24 cellular contexts compared by ENCODE assay signal in the genomic region with DNA sequence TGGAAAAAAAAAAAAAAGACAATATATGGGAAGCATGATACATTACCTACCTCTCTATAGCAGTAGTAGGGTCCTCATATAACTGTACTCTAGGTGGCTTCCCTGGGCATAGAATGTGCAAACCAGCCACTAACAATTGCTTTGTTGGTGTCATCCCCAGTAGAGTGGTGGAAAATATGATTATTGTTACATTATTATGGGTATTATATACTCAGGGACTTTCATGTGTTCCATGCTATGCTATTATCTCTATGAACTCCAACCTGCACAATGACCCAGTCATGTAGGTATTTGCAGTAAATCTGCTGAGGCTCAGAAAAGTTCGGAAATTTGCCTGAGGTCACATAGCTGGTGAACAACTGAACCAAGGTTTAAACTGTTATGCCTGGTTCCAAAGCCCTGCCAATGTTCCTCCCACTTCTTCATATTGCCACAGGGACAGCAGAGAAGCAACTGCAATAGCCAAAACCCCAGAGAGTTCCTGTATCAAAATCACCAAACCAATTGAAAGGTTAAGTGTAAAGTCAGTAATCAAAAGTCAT. TPM values are rescaled to one million over a fixed set of nuclear protein-coding genes. Genes with fewer than 3 reads are reported as not detected.
DNase-seq lines count a peak whose midpoint lies in the region; ATAC-seq and TF ChIP-seq lines count a peak whose summit lies in the region.
"Had no signal": no experiment of that assay in that cellular context is flagged by ENCODE, and none has a peak within 500 bp of the region (broad histone marks: within the 10 kb centered on the region; RNA-seq: fewer than 3 reads in every experiment).

No MANE protein-coding gene starts in this region.

- peak; percentile 57 for ATAC-seq in activated naive CD8-positive, alpha-beta T cell treated with anti-CD3 and anti-CD28 coated beads, Interleukin-2, amount 50 U/mL, for 24 hours
- peak; percentile 36 for ATAC-seq in stimulated activated naive CD8-positive, alpha-beta T cell treated with anti-CD3 and anti-CD28 coated beads, Interleukin-15, Interleukin-2, amounts not matched to agents 100 U/mL and 50 U/mL, for 24 hours
- no peak for ATAC-seq in stimulated activated naive CD8-positive, alpha-beta T cell treated with anti-CD3 and anti-CD28 coated beads, Interleukin-15, amount 100 ng/mL, for 72 hours
- peak; percentile 75 to 97 (median 89) for ATAC-seq in right lobe of liver
- no peak for ATAC-seq in activated T-cell treated with anti-CD3 and anti-CD28 coated beads, Interleukin-2, amount 50 U/mL, for 72 hours (replicated peaks in 1 of 2)
- no peak for ATAC-seq in GM21360 (IDR thresholded peaks at IDR 0.05; ENCODE audit: unreplicated experiment)
- ATAC-seq: A549 had no signal

- H3K4me3 Mint-ChIP-seq in activated naive CD8-positive, alpha-beta T cell treated with anti-CD3 and anti-CD28 coated beads, Interleukin-2, amount 50 U/mL, for 24 hours = no peak overlapping the region
- no peak overlapping the region for H3K4me3 Mint-ChIP-seq in activated naive CD8-positive, alpha-beta T cell treated with anti-CD3 and anti-CD28 coated beads for 36 hours
- no peak overlapping the region for H3K4me3 Mint-ChIP-seq in stimulated activated naive CD8-positive, alpha-beta T cell treated with anti-CD3 and anti-CD28 coated beads, Interleukin-15, amount 100 ng/mL, for 72 hours
- no peak overlapping the region for H3K4me3 Mint-ChIP-seq in activated T-cell treated with anti-CD3 and anti-CD28 coated beads, Interleukin-2, amount 50 U/mL, for 72 hours
- H3K4me3 Mint-ChIP-seq: CD14-positive monocyte; CD4-positive, alpha-beta T cell; CD8-positive, alpha-beta memory T cell; HFFc6 had no signal

- no peaks in the 10 kb centered on the region for H3K36me3 Mint-ChIP-seq in activated naive CD8-positive, alpha-beta T cell treated with anti-CD3 and anti-CD28 coated beads, Interleukin-2, amount 50 U/mL, for 24 hours (ENCODE audit: low read depth)
- H3K36me3 Mint-ChIP-seq in activated naive CD8-positive, alpha-beta T cell treated with anti-CD3 and anti-CD28 coated beads for 36 hours = no peaks in the 10 kb centered on the region
- H3K36me3 Mint-ChIP-seq in activated T-cell treated with anti-CD3 and anti-CD28 coated beads, Interleukin-2, amount 50 U/mL, for 72 hours (ENCODE audit: insufficient read depth in 2 of 2) = no peaks in the 10 kb centered on the region
- H3K36me3 Mint-ChIP-seq: CD14-positive monocyte; CD8-positive, alpha-beta memory T cell had no signal

- no peaks in the 10 kb centered on the region for H3K36me3 ChIP-seq in right lobe of liver
- H3K36me3 ChIP-seq: BE2C; BLaER1 treated with 17β-estradiol and CSF1 and Interleukin-3, amounts not matched to agents 10 nM and 100 nM; HAP-1 had no signal

- TF ChIP-seq POLR2A in right lobe of liver (IDR thresholded peaks at IDR 0.05) = no peak

- no peaks in the 10 kb centered on the region for H3K4me1 Mint-ChIP-seq in activated naive CD8-positive, alpha-beta T cell treated with anti-CD3 and anti-CD28 coated beads, Interleukin-2, amount 50 U/mL, for 24 hours
- peaks cover 2% of the 10 kb centered on the region for H3K4me1 Mint-ChIP-seq in activated naive CD8-positive, alpha-beta T cell treated with anti-CD3 and anti-CD28 coated beads for 36 hours
- H3K4me1 Mint-ChIP-seq in stimulated activated naive CD8-positive, alpha-beta T cell treated with anti-CD3 and anti-CD28 coated beads, Interleukin-15, amount 100 ng/mL, for 72 hours = peaks cover 7% of the 10 kb centered on the region
- H3K4me1 Mint-ChIP-seq in activated T-cell treated with anti-CD3 and anti-CD28 coated beads, Interleukin-2, amount 50 U/mL, for 72 hours (ENCODE audit: low read depth) = no peaks in the 10 kb centered on the region
- H3K4me1 Mint-ChIP-seq: CD8-positive, alpha-beta memory T cell had no signal

- TF ChIP-seq CTCF in right lobe of liver (IDR thresholded peaks at IDR 0.05) = no peak

- H3K4me3 ChIP-seq in right lobe of liver = no peak overlapping the region
- H3K4me3 ChIP-seq: A549; BLaER1 treated with 17β-estradiol and CSF1 and Interleukin-3, amounts not matched to agents 10 nM and 100 nM; HAP-1 had no signal

- H3K27ac Mint-ChIP-seq in activated naive CD8-positive, alpha-beta T cell treated with anti-CD3 and anti-CD28 coated beads, Interleukin-2, amount 50 U/mL, for 24 hours = no peak overlapping the region
- H3K27ac Mint-ChIP-seq in activated naive CD8-positive, alpha-beta T cell treated with anti-CD3 and anti-CD28 coated beads for 36 hours = no peak overlapping the region
- no peak overlapping the region for H3K27ac Mint-ChIP-seq in stimulated activated naive CD8-positive, alpha-beta T cell treated with anti-CD3 and anti-CD28 coated beads, Interleukin-15, amount 100 ng/mL, for 72 hours
- H3K27ac Mint-ChIP-seq in activated T-cell treated with anti-CD3 and anti-CD28 coated beads, Interleukin-2, amount 50 U/mL, for 72 hours = no peak overlapping the region
- H3K27ac Mint-ChIP-seq: CD14-positive monocyte; CD4-positive, alpha-beta T cell; HFFc6 had no signal

- intact Hi-C loops in right lobe of liver (cut with DNase I) = no loop called here

- no peaks in the 10 kb centered on the region for H3K9me3 ChIP-seq in right lobe of liver
- H3K9me3 ChIP-seq: A549, BE2C, HAP-1 had no signal

- H3K27me3 ChIP-seq in right lobe of liver = no peaks in the 10 kb centered on the region
- H3K27me3 ChIP-seq: BE2C; BLaER1 treated with 17β-estradiol and CSF1 and Interleukin-3, amounts not matched to agents 10 nM and 100 nM had no signal

- WGBS in right lobe of liver (ENCODE audit: insufficient coverage, low coverage, low lambda C conversion rate, missing lambda C conversion rate) = 40% methylated on average over 1 of the region's 1 CpG

- no peaks in the 10 kb centered on the region for H3K27me3 Mint-ChIP-seq in activated naive CD8-positive, alpha-beta T cell treated with anti-CD3 and anti-CD28 coated beads, Interleukin-2, amount 50 U/mL, for 24 hours
- no peaks in the 10 kb centered on the region for H3K27me3 Mint-ChIP-seq in activated naive CD8-positive, alpha-beta T cell treated with anti-CD3 and anti-CD28 coated beads for 36 hours
- H3K27me3 Mint-ChIP-seq in stimulated activated naive CD8-positive, alpha-beta T cell treated with anti-CD3 and anti-CD28 coated beads, Interleukin-15, amount 100 ng/mL, for 72 hours = no peaks in the 10 kb centered on the region
- H3K27me3 Mint-ChIP-seq in activated T-cell treated with anti-CD3 and anti-CD28 coated beads, Interleukin-2, amount 50 U/mL, for 72 hours (ENCODE audit: low read depth) = no peaks in the 10 kb centered on the region
- H3K27me3 Mint-ChIP-seq: CD4-positive, alpha-beta T cell; CD8-positive, alpha-beta memory T cell had no signal

- peak overlapping the region in 1 of 3 donors; percentile 32 for H3K27ac ChIP-seq in right lobe of liver
- H3K27ac ChIP-seq: A549; BLaER1 treated with 17β-estradiol and CSF1 and Interleukin-3, amounts not matched to agents 10 nM and 100 nM had no signal

- H3K9me3 Mint-ChIP-seq in activated naive CD8-positive, alpha-beta T cell treated with anti-CD3 and anti-CD28 coated beads, Interleukin-2, amount 50 U/mL, for 24 hours = no peaks in the 10 kb centered on the region
- H3K9me3 Mint-ChIP-seq in activated naive CD8-positive, alpha-beta T cell treated with anti-CD3 and anti-CD28 coated beads for 36 hours = no peaks in the 10 kb centered on the region
- no peaks in the 10 kb centered on the region for H3K9me3 Mint-ChIP-seq in stimulated activated naive CD8-positive, alpha-beta T cell treated with anti-CD3 and anti-CD28 coated beads, Interleukin-15, amount 100 ng/mL, for 72 hours
- H3K9me3 Mint-ChIP-seq in activated T-cell treated with anti-CD3 and anti-CD28 coated beads, Interleukin-2, amount 50 U/mL, for 72 hours = no peaks in the 10 kb centered on the region
- H3K9me3 Mint-ChIP-seq: CD4-positive, alpha-beta T cell; HFFc6 had no signal

- DNase-seq in activated naive CD8-positive, alpha-beta T cell treated with anti-CD3 and anti-CD28 coated beads, Interleukin-2, amount 50 U/mL, for 24 hours = no peak
- no peak for DNase-seq in activated naive CD8-positive, alpha-beta T cell treated with anti-CD3 and anti-CD28 coated beads for 36 hours
- no peak for DNase-seq in stimulated activated naive CD8-positive, alpha-beta T cell treated with anti-CD3 and anti-CD28 coated beads, Interleukin-15, Interleukin-2, amounts not matched to agents 100 U/mL and 50 U/mL, for 24 hours
- DNase-seq in stimulated activated naive CD8-positive, alpha-beta T cell treated with anti-CD3 and anti-CD28 coated beads, Interleukin-15, amount 100 ng/mL, for 72 hours = no peak
- no peak for DNase-seq in right lobe of liver
- peak; percentile 2 for DNase-seq in renal cortical epithelial cell (ENCODE audit: low read depth)
- no peak for DNase-seq in activated T-cell treated with anti-CD3 and anti-CD28 coated beads, Interleukin-2, amount 50 U/mL, for 72 hours
- DNase-seq: 8988T; ACHN; AML-193; BE2C; CD4-positive, alpha-beta T cell; CD8-positive, alpha-beta memory T cell; DMS 273 treated with DMSO at 0.1 percent for 48 hours; DMS79; EL; GF-D8; GOT3; HFFc6 had no signal

- peaks cover 0 to 15% (median 2%) of the 10 kb centered on the region in 4 donors for H3K4me1 ChIP-seq in right lobe of liver
- H3K4me1 ChIP-seq: A549; BE2C; BLaER1 treated with 17β-estradiol and CSF1 and Interleukin-3, amounts not matched to agents 10 nM and 100 nM; HAP-1 had no signal

RNA-seq across cellular contexts. Expression of gene MAP4K4, which starts 52.6 kb away (rescaled TPM):
- 10 to 100 TPM; 34.4 to 36.5 TPM for total RNA-seq in activated naive CD8-positive, alpha-beta T cell treated with anti-CD3 and anti-CD28 coated beads for 36 hours
- total RNA-seq in right lobe of liver (10 to 100 TPM; 29.8 to 36.5 (median 31.1) TPM), renal cortical epithelial cell (81.3 and 120 TPM in 2 replicates)
- total RNA-seq in activated T-cell treated with anti-CD3 and anti-CD28 coated beads, Interleukin-2, amount 50 U/mL, for 72 hours = 10 to 100 TPM; 72.1 to 85.1 TPM

Comparison
In these comparisons a context has a peak if more than half of its experiments do, and no peak if none do; other contexts are left out.
1. ATAC-seq: peak in activated naive CD8-positive, alpha-beta T cell treated with anti-CD3 and anti-CD28 coated beads, Interleukin-2, amount 50 U/mL, for 24 hours (single experiment), stimulated activated naive CD8-positive, alpha-beta T cell treated with anti-CD3 and anti-CD28 coated beads, Interleukin-15, Interleukin-2, amounts not matched to agents 100 U/mL and 50 U/mL, for 24 hours (single experiment) and right lobe of liver (4 of 4); none in stimulated activated naive CD8-positive, alpha-beta T cell treated with anti-CD3 and anti-CD28 coated beads, Interleukin-15, amount 100 ng/mL, for 72 hours (single experiment), activated T-cell treated with anti-CD3 and anti-CD28 coated beads, Interleukin-2, amount 50 U/mL, for 72 hours (0 of 2) and GM21360 (single experiment).